ENCODE assay signal across 25 cellular contexts in genomic region chr13:59879281-59879680, GRCh38.
"Had no signal": no experiment of that assay in that cellular context is flagged by ENCODE, and none has a peak within 500 bp of the region (broad histone marks: within the 10 kb centered on the region; RNA-seq: fewer than 3 reads in every experiment).

No MANE protein-coding gene starts in this region.

- DNase-seq: activated CD4-positive, alpha-beta T cell treated with anti-CD3 and anti-CD28 coated beads for 36 hours; activated CD4-positive, alpha-beta T cell treated with anti-CD3 and anti-CD28 coated beads, Interleukin-2, amount 50 U/mL, for 48 hours; activated CD4-positive, CD25-positive, alpha-beta regulatory T cell; activated CD8-positive, alpha-beta memory T cell treated with anti-CD3 and anti-CD28 coated beads, Interleukin-2, amount 10 ng/mL, durations not matched to agents 7 days and 5 days; activated effector memory CD4-positive, alpha-beta T cell treated with Interleukin-2 at 50 U/mL for 16 hours; activated naive CD4-positive, alpha-beta T cell; activated T-cell treated with anti-CD3 and anti-CD28 coated beads, Interleukin-2, amount 50 U/mL, for 24 hours; amniotic stem cell; body of pancreas; NCI-H1092; NCI-H2029 treated with DMSO at 0.1 percent for 48 hours; NCI-H510A; NCI-H526 treated with DMSO at 0.1 percent for 48 hours; NCI-H82; Right ventricle myocardium superior; RPMI8226; SJCRH30; T-cell; T-helper 2 cell; T1000 had no signal

- H3K4me3 ChIP-seq: ascending aorta, body of pancreas, SJCRH30 had no signal

- H3K9me3 Mint-ChIP-seq: activated naive CD4-positive, alpha-beta T cell treated with anti-CD3 and anti-CD28 coated beads, Interleukin-2, amount 50 U/mL, for 24 hours; activated T-cell treated with anti-CD3 and anti-CD28 coated beads, Interleukin-2, amount 50 U/mL, for 24 hours; activated T-helper 1 cell treated with anti-CD3 and anti-CD28 coated beads, Interleukin-12 subunit alpha, Interleukin-12 subunit beta, Interleukin-2, Interleukin-4 antibody, amounts not matched to agents 30 ng/mL and 10 ng/mL and 1 ng/mL, durations not matched to agents 14 hours and 24 hours and 36 hours; central memory CD8-positive, alpha-beta T cell; IgD-negative memory B cell; T-cell had no signal

- H3K27ac Mint-ChIP-seq: activated CD4-positive, alpha-beta T cell treated with anti-CD3 and anti-CD28 coated beads for 36 hours; activated CD8-positive, alpha-beta memory T cell treated with anti-CD3 and anti-CD28 coated beads, Interleukin-2, amount 10 ng/mL, durations not matched to agents 7 days and 5 days; activated naive CD4-positive, alpha-beta T cell treated with anti-CD3 and anti-CD28 coated beads, Interleukin-2, amount 50 U/mL, for 24 hours; activated T-cell treated with anti-CD3 and anti-CD28 coated beads, Interleukin-2, amount 50 U/mL, for 24 hours; activated T-helper 1 cell treated with anti-CD3 and anti-CD28 coated beads, Interleukin-12 subunit alpha, Interleukin-12 subunit beta, Interleukin-2, Interleukin-4 antibody, amounts not matched to agents 30 ng/mL and 10 ng/mL and 1 ng/mL, durations not matched to agents 14 hours and 24 hours and 36 hours; IgD-negative memory B cell; T-cell had no signal

- H3K4me1 Mint-ChIP-seq: activated CD4-positive, alpha-beta T cell treated with anti-CD3 and anti-CD28 coated beads for 36 hours; activated CD8-positive, alpha-beta memory T cell treated with anti-CD3 and anti-CD28 coated beads, Interleukin-2, amount 10 ng/mL, durations not matched to agents 7 days and 5 days; activated naive CD4-positive, alpha-beta T cell treated with anti-CD3 and anti-CD28 coated beads, Interleukin-2, amount 50 U/mL, for 24 hours; central memory CD8-positive, alpha-beta T cell; IgD-negative memory B cell; T-cell had no signal

- H3K27me3 Mint-ChIP-seq: activated CD4-positive, alpha-beta T cell treated with anti-CD3 and anti-CD28 coated beads for 36 hours; activated CD8-positive, alpha-beta memory T cell treated with anti-CD3 and anti-CD28 coated beads, Interleukin-2, amount 10 ng/mL, durations not matched to agents 7 days and 5 days; activated naive CD4-positive, alpha-beta T cell treated with anti-CD3 and anti-CD28 coated beads, Interleukin-2, amount 50 U/mL, for 24 hours; activated T-cell treated with anti-CD3 and anti-CD28 coated beads, Interleukin-2, amount 50 U/mL, for 24 hours; central memory CD8-positive, alpha-beta T cell; IgD-negative memory B cell; T-cell had no signal

- H3K36me3 Mint-ChIP-seq: activated naive CD4-positive, alpha-beta T cell treated with anti-CD3 and anti-CD28 coated beads, Interleukin-2, amount 50 U/mL, for 24 hours; T-cell had no signal

- H3K4me3 Mint-ChIP-seq: activated CD4-positive, alpha-beta T cell treated with anti-CD3 and anti-CD28 coated beads for 36 hours; activated CD8-positive, alpha-beta memory T cell treated with anti-CD3 and anti-CD28 coated beads, Interleukin-2, amount 10 ng/mL, durations not matched to agents 7 days and 5 days; activated naive CD4-positive, alpha-beta T cell treated with anti-CD3 and anti-CD28 coated beads, Interleukin-2, amount 50 U/mL, for 24 hours; activated T-cell treated with anti-CD3 and anti-CD28 coated beads, Interleukin-2, amount 50 U/mL, for 24 hours; activated T-helper 1 cell treated with anti-CD3 and anti-CD28 coated beads, Interleukin-12 subunit alpha, Interleukin-12 subunit beta, Interleukin-2, Interleukin-4 antibody, amounts not matched to agents 30 ng/mL and 10 ng/mL and 1 ng/mL, durations not matched to agents 14 hours and 24 hours and 36 hours; central memory CD8-positive, alpha-beta T cell; IgD-negative memory B cell; T-cell had no signal
